Comparison of ENCODE assay signal across 8 cellular contexts in genomic region chr2:113328973-113329372, GRCh38. TPM values are rescaled to one million over a fixed set of nuclear protein-coding genes. Genes with fewer than 3 reads are reported as not detected.
A peak's percentile ranks its signal among the peaks of the same experiment; 100 is the strongest.
DNase-seq lines count a peak whose midpoint lies in the region; ATAC-seq, FAIRE-seq and TF ChIP-seq lines count a peak whose summit lies in the region.
"Not testable (repeated sequence)": the region's sequence is repeated elsewhere in the genome, so short reads cannot be mapped to it uniquely, and the experiment has no call there.

No MANE protein-coding gene starts in this region.

- TF ChIP-seq EP300 in SK-N-SH (IDR thresholded peaks at IDR 0.05; ENCODE audit: borderline replicate concordance in 1 of 2, low read depth in 1 of 2, low read length in 1 of 2) = not testable (repeated sequence)

- not testable (repeated sequence) for H3K79me2 ChIP-seq in SK-N-SH (ENCODE audit: insufficient read depth)

- CTCF ChIA-PET in SK-N-SH (lab: Yijun Ruan, JAX) = interaction anchor here (0.9 kb wide), 1 partner anchor 46 kb away, joined by 3 read pairs; no protein-coding TSS in a partner anchor

- not testable (repeated sequence) for H3K9ac ChIP-seq in SK-N-SH

- peak; percentile 64 for DNase-seq in A172 (ENCODE audit: low spot score)
- peak; percentile 14 for DNase-seq in Caki2 (ENCODE audit: low read depth)
- DNase-seq in HT1080 (ENCODE audit: low read depth) = peak; percentile 82
- DNase-seq in SK-N-SH; left lung; sciatic nerve (ENCODE audit: low spot score): not testable (repeated sequence)
- peak; percentile 85 for DNase-seq in bronchial epithelial cell (ENCODE audit: low read depth)
- peak; percentile 65 for DNase-seq in fibroblast of mammary gland (ENCODE audit: low read depth)

- not testable (repeated sequence) for H3K4me1 ChIP-seq in SK-N-SH (ENCODE audit: control insufficient read depth in 1 of 2, insufficient read depth in 2 of 2, low read depth in 1 of 2, low read length in 1 of 2); left lung

- ATAC-seq in left lung = peak; percentile 68
- peak; percentile 53 for ATAC-seq in sciatic nerve

- H3K9me3 ChIP-seq in SK-N-SH, left lung: not testable (repeated sequence)

- H2AFZ ChIP-seq in SK-N-SH (ENCODE audit: low read depth) = not testable (repeated sequence)

- not testable (repeated sequence) for H3K9me2 ChIP-seq in SK-N-SH

- intact Hi-C loops in left lung (cut with DNase I); sciatic nerve (cut with DNase I): not testable (repeated sequence)

- not testable (repeated sequence) for H4K20me1 ChIP-seq in SK-N-SH (ENCODE audit: insufficient read depth)

- 22% methylated on average over 9 of the region's 9 CpGs for WGBS in SK-N-SH (ENCODE audit: low lambda C conversion rate)

- not testable (repeated sequence) for H3K27me3 ChIP-seq in SK-N-SH (ENCODE audit: insufficient read depth); bronchial epithelial cell (ENCODE audit: control insufficient read depth, insufficient read depth, low read length); left lung

- POLR2A ChIA-PET in SK-N-SH (lab: Yijun Ruan, JAX) = not testable (repeated sequence)

- TF ChIP-seq CTCF in SK-N-SH (IDR thresholded peaks at IDR 0.05); bronchial epithelial cell (IDR thresholded peaks at IDR 0.05; ENCODE audit: insufficient read depth, low read length, severe bottlenecking); fibroblast of mammary gland (conservative IDR thresholded peaks at IDR 0.05; ENCODE audit: control insufficient read depth, insufficient read depth, low read depth, low read length); left lung (IDR thresholded peaks at IDR 0.05): not testable (repeated sequence)

- H3K36me3 ChIP-seq in SK-N-SH (replicated peaks in 1 of 2; ENCODE audit: control insufficient read depth in 1 of 2, insufficient read depth in 2 of 2, low read length in 1 of 2); bronchial epithelial cell (ENCODE audit: control insufficient read depth, insufficient read depth, low read length); left lung: not testable (repeated sequence)

- not testable (repeated sequence) for H3F3A ChIP-seq in SK-N-SH (replicated peaks; ENCODE audit: insufficient read depth)

- FAIRE-seq in bronchial epithelial cell (lab: Jason Lieb, UNC) = not testable (repeated sequence)

- not testable (repeated sequence) for H3K27ac ChIP-seq in SK-N-SH (ENCODE audit: low read depth in 2 of 2, low read length in 1 of 2)
- H3K27ac ChIP-seq in left lung = peak overlapping the region in 1 of 2 donors; percentile 26

- H3K4me2 ChIP-seq in SK-N-SH = peak overlapping the region; percentile 24; the same call in 1 of the 2 replicates

- in situ Hi-C loops in Caki2 (cut with HindIII; ENCODE audit: low pct_unique_long_range_greater_than_20kb, low sequenced_read_pairs) = not testable (repeated sequence)

- TF ChIP-seq RAD21 in SK-N-SH (IDR thresholded peaks at IDR 0.05; ENCODE audit: low read length) = not testable (repeated sequence)

- not testable (repeated sequence) for H3K4me3 ChIP-seq in SK-N-SH (ENCODE audit: low read depth in 2 of 2, low read length in 1 of 2); bronchial epithelial cell (ENCODE audit: low read depth, low read length); fibroblast of mammary gland (ENCODE audit: control insufficient read depth, low read depth, low read length); left lung

TF ChIP-seq in SK-N-SH, 30 proteins besides CTCF, POLR2A, EP300 and RAD21:
- TF ChIP-seq JUND (IDR thresholded peaks at IDR 0.05) = peak; percentile 2; the same call in 1 of the 2 replicates
- TF ChIP-seq, protein P1, sequence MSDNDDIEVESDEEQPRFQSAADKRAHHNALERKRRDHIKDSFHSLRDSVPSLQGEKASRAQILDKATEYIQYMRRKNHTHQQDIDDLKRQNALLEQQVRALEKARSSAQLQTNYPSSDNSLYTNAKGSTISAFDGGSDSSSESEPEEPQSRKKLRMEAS (IDR thresholded peaks at IDR 0.05; ENCODE audit: low read depth) = 0 out of 2 replicates have a peak, but pooled peaks have one; percentile 11

RNA-seq across cellular contexts. Expression of gene PAX8, which starts 50.3 kb away (rescaled TPM):
- 1.4 and 1.8 TPM in 2 replicates for total RNA-seq in A172 (2014; rRNA removed; shearing (Covaris generic))
- 50.7 and 89.7 TPM in 2 replicates for total RNA-seq in Caki2 (2014; rRNA removed; shearing (Covaris generic); ENCODE audit: low replicate concordance)
- 5.9 and 11.3 TPM in 2 replicates for total RNA-seq in HT1080 (2014; rRNA removed; shearing (Covaris generic))
- polyA plus RNA-seq in HT1080 (2015; cell fraction: cytosol; rRNA removed) = 1.4 and 1.9 TPM in 2 replicates
- polyA plus RNA-seq in HT1080 (2015; cell fraction: nucleus; rRNA removed) = 3.0 and 5.7 TPM in 2 replicates
- 0.08 and 0.23 TPM in 2 replicates for polyA plus RNA-seq in SK-N-SH (2012; rRNA removed)
- polyA plus RNA-seq in SK-N-SH (2012; cell fraction: cytosol; rRNA removed) = 0.04 and 0.08 TPM in 2 replicates
- polyA plus RNA-seq in SK-N-SH (2012; cell fraction: nucleus; rRNA removed) = 0.18 and 0.23 TPM in 2 replicates
- total RNA-seq in bronchial epithelial cell (3.5 TPM in 1 of 2 replicates, not detected in the other), left lung (1 to 10 TPM; 2.6 to 4.8 TPM), sciatic nerve (1.2 TPM)
